ENCODE assay signal across 1 cellular context in genomic region chr12:49548822-49549648, GRCh38.
TF ChIP-seq lines count a peak whose summit lies in the region.

No MANE protein-coding gene starts in this region.

TF ChIP-seq in K562, 482 proteins besides CTCF, POLR2A, EP300 and RAD21:
- no peak for TF ChIP-seq ZNF609 (CRISPR knock-in tag; IDR thresholded peaks at IDR 0.05; ENCODE audit: borderline replicate concordance)
- TF ChIP-seq NEUROD1 (IDR thresholded peaks at IDR 0.05; ENCODE audit: borderline replicate concordance, low read depth, low read length, partially characterized antibody): no peak
- no peak for TF ChIP-seq JUNB (CRISPR knock-in tag; conservative IDR thresholded peaks at IDR 0.05)
- no peak for TF ChIP-seq ETS1 (conservative IDR thresholded peaks at IDR 0.05; ENCODE audit: control insufficient read depth, low read depth, low read length)
- TF ChIP-seq GABPB1 (CRISPR knock-in tag; IDR thresholded peaks at IDR 0.05): 0 out of 2 replicates have a peak, but pooled peaks have one; percentile 28
- TF ChIP-seq PRMT5 (CRISPR knock-in tag; IDR thresholded peaks at IDR 0.05): no peak
- TF ChIP-seq NFXL1 (CRISPR knock-in tag; IDR thresholded peaks at IDR 0.05): no peak
- TF ChIP-seq ESRRB (CRISPR knock-in tag; IDR thresholded peaks at IDR 0.05; ENCODE audit: borderline replicate concordance): no peak
- TF ChIP-seq BCLAF1 (IDR thresholded peaks at IDR 0.05; ENCODE audit: borderline replicate concordance in 1 of 2, control insufficient read depth in 1 of 2, low read depth in 2 of 2, low read length in 1 of 2): no peak
- TF ChIP-seq ZC3H8 (IDR thresholded peaks at IDR 0.05): no peak
- TF ChIP-seq SRSF1 (IDR thresholded peaks at IDR 0.05; ENCODE audit: low read depth, low read length): no peak
- no peak for TF ChIP-seq RBM22 (IDR thresholded peaks at IDR 0.05; ENCODE audit: low read depth, low read length, poor library complexity, severe bottlenecking)
- no peak for TF ChIP-seq TGIF2 (CRISPR knock-in tag; IDR thresholded peaks at IDR 0.05)
- TF ChIP-seq CBX2 (IDR thresholded peaks at IDR 0.05; ENCODE audit: insufficient read depth, low read length, poor library complexity, severe bottlenecking): no peak
- no peak for TF ChIP-seq THRB (CRISPR knock-in tag; conservative IDR thresholded peaks at IDR 0.05)
- TF ChIP-seq RB1 (IDR thresholded peaks at IDR 0.05; ENCODE audit: low read depth): no peak
- no peak for TF ChIP-seq GTF2A2 (tag; IDR thresholded peaks at IDR 0.05)
- TF ChIP-seq PBX2 (CRISPR knock-in tag; IDR thresholded peaks at IDR 0.05; ENCODE audit: low read depth): no peak
- no peak for TF ChIP-seq PBX2 (tag; conservative IDR thresholded peaks at IDR 0.05; ENCODE audit: low read depth)
- TF ChIP-seq ZBTB7A (IDR thresholded peaks at IDR 0.05; ENCODE audit: borderline replicate concordance, control insufficient read depth, low read depth, low read length): peak; percentile 67; the same call in 1 of the 2 replicates
- no peak for TF ChIP-seq MLX (CRISPR knock-in tag; conservative IDR thresholded peaks at IDR 0.05)
- no peak for TF ChIP-seq PHF20 (IDR thresholded peaks at IDR 0.05; ENCODE audit: partially characterized antibody)
- TF ChIP-seq E2F6 (IDR thresholded peaks at IDR 0.05; ENCODE audit: borderline replicate concordance in 1 of 2, extremely low read depth in 1 of 2, insufficient read depth in 1 of 2, insufficient read length in 1 of 2, low read depth in 1 of 2, low read length in 1 of 2, poor library complexity in 1 of 2, severe bottlenecking in 1 of 2): peak in 1 of 2 experiments; percentile 17
- no peak for TF ChIP-seq EGR1 (conservative IDR thresholded peaks at IDR 0.05)
- TF ChIP-seq BRF1 (IDR thresholded peaks at IDR 0.05; ENCODE audit: borderline replicate concordance, extremely low read depth, insufficient read length): no peak
- TF ChIP-seq CTBP1 (IDR thresholded peaks at IDR 0.05; ENCODE audit: borderline replicate concordance): 0 out of 2 replicates have a peak, but pooled peaks have one; percentile 24
- 0 out of 2 replicates have a peak, but pooled peaks have one; percentile 21 for TF ChIP-seq TFAP4 (CRISPR knock-in tag; IDR thresholded peaks at IDR 0.05; ENCODE audit: borderline replicate concordance)
- TF ChIP-seq BMI1 (IDR thresholded peaks at IDR 0.05; ENCODE audit: low read length): no peak
- peak; percentile 49; the same call in 1 of the 2 replicates for TF ChIP-seq L3MBTL2 (IDR thresholded peaks at IDR 0.05)
